Comparison of ENCODE assay signal across 11 cellular contexts in genomic region chr1:19444399-19445021, GRCh38. TPM values are rescaled to one million over a fixed set of nuclear protein-coding genes. Genes with fewer than 3 reads are reported as not detected.
DNase-seq lines count a peak whose midpoint lies in the region; TF ChIP-seq lines count a peak whose summit lies in the region.
"Had no signal": no experiment of that assay in that cellular context is flagged by ENCODE, and none has a peak within 500 bp of the region (broad histone marks: within the 10 kb centered on the region; RNA-seq: fewer than 3 reads in every experiment).

No MANE protein-coding gene starts in this region.

- no peaks in the 10 kb centered on the region for H3K27me3 Mint-ChIP-seq in Caco-2 (ENCODE audit: insufficient read depth, unreplicated experiment)

- WGBS in ovary, 3 donors, result 59 to 70% (median 69%) methylated on average over 10 of the region's 10 CpGs

- TF ChIP-seq POLR2A in ovary (IDR thresholded peaks at IDR 0.05), result no peak

- H3K27ac ChIP-seq in BLaER1 (no peak overlapping the region), cingulate gyrus (ENCODE audit: low read depth, low read length) (peak overlapping the region; percentile 23), ovary (peak overlapping the region; percentile 37 to 95)
- H3K27ac ChIP-seq: WERI-Rb-1 had no signal

- intact Hi-C loops in Caco-2 (cut with micrococcal nuclease; ENCODE audit: unreplicated experiment) (loop anchor here (5.0 kb wide), 2 partner anchors 43 to 208 kb away; partner anchors contain the start of gene CAPZB), ovary (cut with DNase I) (loop anchor here in 1 of 4 donors (10.0 kb wide), 1 partner anchor 50 kb away; no protein-coding TSS in a partner anchor)

- no peak overlapping the region for H3K9ac ChIP-seq in BLaER1

- H3K4me3 Mint-ChIP-seq in Caco-2 (ENCODE audit: unreplicated experiment), result no peak overlapping the region

- peaks cover 21% of the 10 kb centered on the region for H3K36me3 Mint-ChIP-seq in Caco-2 (ENCODE audit: insufficient read depth, unreplicated experiment)

- H4K20me1 ChIP-seq in BLaER1, result peaks cover 100% of the 10 kb centered on the region

- H3K27me3 ChIP-seq in BLaER1, result no peaks in the 10 kb centered on the region
- H3K27me3 ChIP-seq in Caco-2 (replicated peaks; ENCODE audit: control insufficient read depth, insufficient read depth, low read length), result no peaks in the 10 kb centered on the region
- no peaks in the 10 kb centered on the region for H3K27me3 ChIP-seq in ovary

- no peak for TF ChIP-seq EP300 in ovary (IDR thresholded peaks at IDR 0.05)

- H3K4me3 ChIP-seq in BLaER1 (no peak overlapping the region), Caco-2 (ENCODE audit: low read depth, low read length) (no peak overlapping the region), ovary (no peak overlapping the region)

- POLR2A ChIA-PET in Caco-2 (lab: Charles Lee), result interaction anchor here (0.6 kb wide), 1 partner anchor 122 kb away, joined by 4 read pairs; no protein-coding TSS in a partner anchor

- DNase-seq in Caco-2 (no peak), ovary (no peak), AG08395 (ENCODE audit: low spot score) (no peak), NCI-H1092 (lab: John Stamatoyannopoulos, UW) (no peak), Kasumi-1 (lab: John Stamatoyannopoulos, UW) (no peak)
- DNase-seq in stimulated activated CD4-positive, alpha-beta T cell treated with anti-CD3 and anti-CD28 coated beads, Interleukin-4, amount 100 ng/mL, for 4 hours, result no peak
- DNase-seq: activated gamma-delta T cell, DMS79 treated with DMSO at 0.1 percent for 48 hours, WERI-Rb-1 had no signal

- H3K4me2 ChIP-seq in BLaER1, result peak overlapping the region; percentile 63

- CTCF ChIA-PET in Caco-2 (lab: Charles Lee), result no interaction called here

- H3K27ac Mint-ChIP-seq in Caco-2 (ENCODE audit: unreplicated experiment), result peak overlapping the region; percentile 70

- no TSS peak for BruUV-seq in Caco-2 (replicated peaks; lab: Mats Ljungman, UMichigan)

- TF ChIP-seq CTCF in Caco-2 (IDR thresholded peaks at IDR 0.05; ENCODE audit: insufficient read depth in 1 of 2, low read depth in 1 of 2, low read length in 1 of 2, severe bottlenecking in 1 of 2, unreplicated experiment in 1 of 2) (no peak), ovary (IDR thresholded peaks at IDR 0.05) (no peak)

- peaks cover 26% of the 10 kb centered on the region for H3K4me1 Mint-ChIP-seq in Caco-2 (ENCODE audit: low read depth, unreplicated experiment)

- peaks cover 7% of the 10 kb centered on the region; the same call in 1 of the 2 replicates for H3K36me3 ChIP-seq in BLaER1
- no peaks in the 10 kb centered on the region for H3K36me3 ChIP-seq in Caco-2 (ENCODE audit: control insufficient read depth, insufficient read depth, low read length)
- H3K36me3 ChIP-seq in ovary, result no peaks in the 10 kb centered on the region

- H3K9me3 Mint-ChIP-seq in Caco-2 (ENCODE audit: unreplicated experiment), result no peaks in the 10 kb centered on the region

- H3K9me3 ChIP-seq in BLaER1 (no peaks in the 10 kb centered on the region), Caco-2 (no peaks in the 10 kb centered on the region), ovary (no peaks in the 10 kb centered on the region)

- H3K4me1 ChIP-seq in BLaER1, result peaks cover 97% of the 10 kb centered on the region
- peaks cover 19% of the 10 kb centered on the region for H3K4me1 ChIP-seq in Caco-2
- peaks cover 49% of the 10 kb centered on the region for H3K4me1 ChIP-seq in ovary (ENCODE audit: insufficient read depth)

RNA-seq across cellular contexts. Expression of gene CAPZB, which starts 40.8 kb away (rescaled TPM):
- total RNA-seq in Caco-2 (2022) (205 and 223 TPM in 2 replicates), ovary (100 to 1,000 TPM in 5 of 7 donors, 10 to 100 TPM in 2; 85.0 to 347 (median 258) TPM)
- polyA plus RNA-seq in ovary, result 100 to 1,000 TPM; 253 to 391 TPM
